ENCODE assay signal across 22 cellular contexts in genomic region chr12:100399095-100399494, GRCh38. TPM values are rescaled to one million over a fixed set of nuclear protein-coding genes. Genes with fewer than 3 reads are reported as not detected.
"Had no signal": no experiment of that assay in that cellular context is flagged by ENCODE, and none has a peak within 500 bp of the region (broad histone marks: within the 10 kb centered on the region; RNA-seq: fewer than 3 reads in every experiment).

No MANE protein-coding gene starts in this region.

- H3K4me1 ChIP-seq: esophagus squamous epithelium, tibial artery had no signal

- H3K9me3 Mint-ChIP-seq: activated CD4-positive, alpha-beta T cell treated with anti-CD3 and anti-CD28 coated beads, Interleukin-2, amount 10 ng/mL, durations not matched to agents 7 days and 5 days; central memory CD8-positive, alpha-beta T cell; memory B cell; naive thymus-derived CD8-positive, alpha-beta T cell had no signal

- H3K4me3 ChIP-seq: esophagus squamous epithelium, mucosa of descending colon, skin epidermis, tibial artery had no signal

- ATAC-seq: left ventricle myocardium superior; naive thymus-derived CD8-positive, alpha-beta T cell had no signal

- H3K27me3 ChIP-seq: esophagus squamous epithelium, tibial artery had no signal

- H3K9me3 ChIP-seq: esophagus squamous epithelium, mucosa of descending colon, tibial artery had no signal

- H3K36me3 Mint-ChIP-seq: activated naive CD8-positive, alpha-beta T cell; brain; memory B cell; naive thymus-derived CD8-positive, alpha-beta T cell had no signal

- DNase-seq: activated CD4-positive, alpha-beta T cell treated with anti-CD3 and anti-CD28 coated beads, Interleukin-2, amount 10 ng/mL, durations not matched to agents 7 days and 5 days; activated CD8-positive, alpha-beta memory T cell treated with anti-CD3 and anti-CD28 coated beads for 24 hours; activated gamma-delta T cell treated with Interleukin-2 at 50 U/mL for 16 hours; cortex of kidney; effector CD8-positive, alpha-beta T cell; esophagus squamous epithelium; kidney glomerular epithelial cell; left ventricle myocardium superior; mucosa of descending colon; naive thymus-derived CD8-positive, alpha-beta T cell; posterior cingulate gyrus; stimulated activated CD4-positive, alpha-beta T cell treated with anti-CD3 and anti-CD28 coated beads, Interleukin-15, amount 100 ng/mL, for 24 hours; stimulated activated CD4-positive, alpha-beta T cell treated with anti-CD3 and anti-CD28 coated beads, Interleukin-4, amount 100 ng/mL, for 1 hour; stimulated activated naive CD4-positive, alpha-beta T cell; tibial artery had no signal

- H3K36me3 ChIP-seq: esophagus squamous epithelium, tibial artery had no signal

- H3K27me3 Mint-ChIP-seq: memory B cell had no signal

- H3K27ac Mint-ChIP-seq: activated CD4-positive, alpha-beta T cell treated with anti-CD3 and anti-CD28 coated beads, Interleukin-2, amount 10 ng/mL, durations not matched to agents 7 days and 5 days; activated naive CD8-positive, alpha-beta T cell; memory B cell; naive thymus-derived CD8-positive, alpha-beta T cell had no signal

- H3K4me3 Mint-ChIP-seq: activated CD4-positive, alpha-beta T cell treated with anti-CD3 and anti-CD28 coated beads, Interleukin-2, amount 10 ng/mL, durations not matched to agents 7 days and 5 days; activated naive CD8-positive, alpha-beta T cell; brain; central memory CD8-positive, alpha-beta T cell; memory B cell; naive thymus-derived CD8-positive, alpha-beta T cell had no signal

- H3K4me1 Mint-ChIP-seq: activated CD4-positive, alpha-beta T cell treated with anti-CD3 and anti-CD28 coated beads, Interleukin-2, amount 10 ng/mL, durations not matched to agents 7 days and 5 days; central memory CD8-positive, alpha-beta T cell; memory B cell; naive thymus-derived CD8-positive, alpha-beta T cell had no signal

- H3K27ac ChIP-seq: esophagus squamous epithelium, skin epidermis, tibial artery had no signal

RNA-seq across cellular contexts. Expression of gene SLC17A8, which starts 42.2 kb away (rescaled TPM):
- total RNA-seq: activated CD4-positive, alpha-beta T cell treated with anti-CD3 and anti-CD28 coated beads, Interleukin-2, amount 10 ng/mL, durations not matched to agents 7 days and 5 days; endothelial cell of umbilical vein; esophagus squamous epithelium; fibroblast of villous mesenchyme; left ventricle myocardium superior; naive thymus-derived CD8-positive, alpha-beta T cell had no signal
- polyA plus RNA-seq: endothelial cell of umbilical vein; naive thymus-derived CD8-positive, alpha-beta T cell had no signal
